In genomic region chr12:6052940-6053329, GRCh38 we compare ENCODE assay signal across 1 cellular context.
TF ChIP-seq lines count a peak whose summit lies in the region.

No MANE protein-coding gene starts in this region.

TF ChIP-seq in IMR-90, 13 proteins besides CTCF, POLR2A, EP300 and RAD21:
- TF ChIP-seq BHLHE40 (IDR thresholded peaks at IDR 0.05; ENCODE audit: low read depth, low read length): no peak
- 0 out of 2 replicates have a peak, but pooled peaks have one; percentile 26 for TF ChIP-seq FOS (IDR thresholded peaks at IDR 0.05; ENCODE audit: low read depth, low read length)
